ENCODE assay signal across 1 cellular context in the genomic region with DNA sequence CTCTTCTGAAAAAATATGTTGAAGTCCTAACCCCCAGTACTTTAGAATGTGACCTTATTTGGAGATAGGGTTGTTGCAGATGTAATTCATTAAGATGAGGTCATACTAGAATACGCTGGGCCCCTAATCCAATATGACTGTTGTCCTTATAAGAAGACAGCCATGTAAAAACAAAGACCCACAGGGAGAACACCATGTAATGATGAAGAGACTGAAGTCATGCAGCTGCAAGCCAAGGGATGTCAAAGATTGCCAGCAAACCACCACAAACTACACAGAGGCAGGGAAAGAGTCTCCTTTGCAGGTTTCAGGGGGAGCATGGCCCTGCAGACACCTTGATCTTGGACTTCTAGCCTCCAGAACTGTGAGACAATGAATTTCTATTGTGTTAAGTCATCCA.
TF ChIP-seq lines count a peak whose summit lies in the region.

No MANE protein-coding gene starts in this region.

TF ChIP-seq in HEK293, 187 proteins besides CTCF, POLR2A, EP300 and RAD21 (continued from another document and continues in another):
- TF ChIP-seq, protein P1, sequence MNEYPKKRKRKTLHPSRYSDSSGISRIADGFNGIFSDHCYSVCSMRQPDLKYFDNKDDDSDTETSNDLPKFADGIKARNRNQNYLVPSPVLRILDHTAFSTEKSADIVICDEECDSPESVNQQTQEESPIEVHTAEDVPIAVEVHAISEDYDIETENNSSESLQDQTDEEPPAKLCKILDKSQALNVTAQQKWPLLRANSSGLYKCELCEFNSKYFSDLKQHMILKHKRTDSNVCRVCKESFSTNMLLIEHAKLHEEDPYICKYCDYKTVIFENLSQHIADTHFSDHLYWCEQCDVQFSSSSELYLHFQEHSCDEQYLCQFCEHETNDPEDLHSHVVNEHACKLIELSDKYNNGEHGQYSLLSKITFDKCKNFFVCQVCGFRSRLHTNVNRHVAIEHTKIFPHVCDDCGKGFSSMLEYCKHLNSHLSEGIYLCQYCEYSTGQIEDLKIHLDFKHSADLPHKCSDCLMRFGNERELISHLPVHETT (tag by site-specific recombination; IDR thresholded peaks at IDR 0.05), result peak; percentile 76
- no peak for TF ChIP-seq FEZF1 (tag by site-specific recombination; IDR thresholded peaks at IDR 0.05)
- no peak for TF ChIP-seq ZNF138 (tag by site-specific recombination; IDR thresholded peaks at IDR 0.05; ENCODE audit: borderline replicate concordance)
- 0 out of 2 replicates have a peak, but pooled peaks have one; percentile 37 for TF ChIP-seq ZBTB20 (tag by site-specific recombination; IDR thresholded peaks at IDR 0.05)
- TF ChIP-seq ZNF302 (tag by site-specific recombination; IDR thresholded peaks at IDR 0.05; ENCODE audit: low read depth), result no peak
- TF ChIP-seq ZNF394 (tag by site-specific recombination; IDR thresholded peaks at IDR 0.05; ENCODE audit: borderline replicate concordance), result no peak
- TF ChIP-seq, protein P2, sequence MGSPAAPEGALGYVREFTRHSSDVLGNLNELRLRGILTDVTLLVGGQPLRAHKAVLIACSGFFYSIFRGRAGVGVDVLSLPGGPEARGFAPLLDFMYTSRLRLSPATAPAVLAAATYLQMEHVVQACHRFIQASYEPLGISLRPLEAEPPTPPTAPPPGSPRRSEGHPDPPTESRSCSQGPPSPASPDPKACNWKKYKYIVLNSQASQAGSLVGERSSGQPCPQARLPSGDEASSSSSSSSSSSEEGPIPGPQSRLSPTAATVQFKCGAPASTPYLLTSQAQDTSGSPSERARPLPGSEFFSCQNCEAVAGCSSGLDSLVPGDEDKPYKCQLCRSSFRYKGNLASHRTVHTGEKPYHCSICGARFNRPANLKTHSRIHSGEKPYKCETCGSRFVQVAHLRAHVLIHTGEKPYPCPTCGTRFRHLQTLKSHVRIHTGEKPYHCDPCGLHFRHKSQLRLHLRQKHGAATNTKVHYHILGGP (tag by site-specific recombination; IDR thresholded peaks at IDR 0.05), result no peak
- no peak for TF ChIP-seq ZNF311 (tag by site-specific recombination; IDR thresholded peaks at IDR 0.05; ENCODE audit: borderline replicate concordance)
- TF ChIP-seq ZNF23 (tag by site-specific recombination; IDR thresholded peaks at IDR 0.05; ENCODE audit: borderline replicate concordance), result no peak
- no peak for TF ChIP-seq ZNF175 (tag by site-specific recombination; IDR thresholded peaks at IDR 0.05)
- TF ChIP-seq, protein P3, sequence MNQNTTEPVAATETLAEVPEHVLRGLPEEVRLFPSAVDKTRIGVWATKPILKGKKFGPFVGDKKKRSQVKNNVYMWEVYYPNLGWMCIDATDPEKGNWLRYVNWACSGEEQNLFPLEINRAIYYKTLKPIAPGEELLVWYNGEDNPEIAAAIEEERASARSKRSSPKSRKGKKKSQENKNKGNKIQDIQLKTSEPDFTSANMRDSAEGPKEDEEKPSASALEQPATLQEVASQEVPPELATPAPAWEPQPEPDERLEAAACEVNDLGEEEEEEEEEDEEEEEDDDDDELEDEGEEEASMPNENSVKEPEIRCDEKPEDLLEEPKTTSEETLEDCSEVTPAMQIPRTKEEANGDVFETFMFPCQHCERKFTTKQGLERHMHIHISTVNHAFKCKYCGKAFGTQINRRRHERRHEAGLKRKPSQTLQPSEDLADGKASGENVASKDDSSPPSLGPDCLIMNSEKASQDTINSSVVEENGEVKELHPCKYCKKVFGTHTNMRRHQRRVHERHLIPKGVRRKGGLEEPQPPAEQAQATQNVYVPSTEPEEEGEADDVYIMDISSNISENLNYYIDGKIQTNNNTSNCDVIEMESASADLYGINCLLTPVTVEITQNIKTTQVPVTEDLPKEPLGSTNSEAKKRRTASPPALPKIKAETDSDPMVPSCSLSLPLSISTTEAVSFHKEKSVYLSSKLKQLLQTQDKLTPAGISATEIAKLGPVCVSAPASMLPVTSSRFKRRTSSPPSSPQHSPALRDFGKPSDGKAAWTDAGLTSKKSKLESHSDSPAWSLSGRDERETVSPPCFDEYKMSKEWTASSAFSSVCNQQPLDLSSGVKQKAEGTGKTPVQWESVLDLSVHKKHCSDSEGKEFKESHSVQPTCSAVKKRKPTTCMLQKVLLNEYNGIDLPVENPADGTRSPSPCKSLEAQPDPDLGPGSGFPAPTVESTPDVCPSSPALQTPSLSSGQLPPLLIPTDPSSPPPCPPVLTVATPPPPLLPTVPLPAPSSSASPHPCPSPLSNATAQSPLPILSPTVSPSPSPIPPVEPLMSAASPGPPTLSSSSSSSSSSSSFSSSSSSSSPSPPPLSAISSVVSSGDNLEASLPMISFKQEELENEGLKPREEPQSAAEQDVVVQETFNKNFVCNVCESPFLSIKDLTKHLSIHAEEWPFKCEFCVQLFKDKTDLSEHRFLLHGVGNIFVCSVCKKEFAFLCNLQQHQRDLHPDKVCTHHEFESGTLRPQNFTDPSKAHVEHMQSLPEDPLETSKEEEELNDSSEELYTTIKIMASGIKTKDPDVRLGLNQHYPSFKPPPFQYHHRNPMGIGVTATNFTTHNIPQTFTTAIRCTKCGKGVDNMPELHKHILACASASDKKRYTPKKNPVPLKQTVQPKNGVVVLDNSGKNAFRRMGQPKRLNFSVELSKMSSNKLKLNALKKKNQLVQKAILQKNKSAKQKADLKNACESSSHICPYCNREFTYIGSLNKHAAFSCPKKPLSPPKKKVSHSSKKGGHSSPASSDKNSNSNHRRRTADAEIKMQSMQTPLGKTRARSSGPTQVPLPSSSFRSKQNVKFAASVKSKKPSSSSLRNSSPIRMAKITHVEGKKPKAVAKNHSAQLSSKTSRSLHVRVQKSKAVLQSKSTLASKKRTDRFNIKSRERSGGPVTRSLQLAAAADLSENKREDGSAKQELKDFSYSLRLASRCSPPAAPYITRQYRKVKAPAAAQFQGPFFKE (tag by site-specific recombination; IDR thresholded peaks at IDR 0.05; ENCODE audit: borderline replicate concordance), result no peak
- TF ChIP-seq, protein P4, sequence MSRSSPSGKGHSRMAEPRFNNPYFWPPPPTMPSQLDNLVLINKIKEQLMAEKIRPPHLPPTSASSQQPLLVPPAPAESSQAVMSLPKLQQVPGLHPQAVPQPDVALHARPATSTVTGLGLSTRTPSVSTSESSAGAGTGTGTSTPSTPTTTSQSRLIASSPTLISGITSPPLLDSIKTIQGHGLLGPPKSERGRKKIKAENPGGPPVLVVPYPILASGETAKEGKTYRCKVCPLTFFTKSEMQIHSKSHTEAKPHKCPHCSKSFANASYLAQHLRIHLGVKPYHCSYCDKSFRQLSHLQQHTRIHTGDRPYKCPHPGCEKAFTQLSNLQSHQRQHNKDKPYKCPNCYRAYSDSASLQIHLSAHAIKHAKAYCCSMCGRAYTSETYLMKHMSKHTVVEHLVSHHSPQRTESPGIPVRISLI (tag by site-specific recombination; IDR thresholded peaks at IDR 0.05), result no peak
- TF ChIP-seq ZNF610 (tag by site-specific recombination; IDR thresholded peaks at IDR 0.05; ENCODE audit: borderline replicate concordance), result no peak
- no peak for TF ChIP-seq ZNF549 (tag by site-specific recombination; IDR thresholded peaks at IDR 0.05)
- TF ChIP-seq SP7 (tag by site-specific recombination; IDR thresholded peaks at IDR 0.05), result 0 out of 2 replicates have a peak, but pooled peaks have one; percentile 10
- TF ChIP-seq MYNN (tag by site-specific recombination; IDR thresholded peaks at IDR 0.05; ENCODE audit: borderline replicate concordance), result no peak
- no peak for TF ChIP-seq ZNF266 (tag by site-specific recombination; IDR thresholded peaks at IDR 0.05; ENCODE audit: low read depth)
- no peak for TF ChIP-seq ZNF677 (tag by site-specific recombination; IDR thresholded peaks at IDR 0.05)
- no peak for TF ChIP-seq ZFHX2 (tag by site-specific recombination; conservative IDR thresholded peaks at IDR 0.05)
- TF ChIP-seq ZBTB48 (tag by site-specific recombination; IDR thresholded peaks at IDR 0.05), result peak; percentile 38; the same call in 1 of the 2 replicates
- TF ChIP-seq, protein P5, sequence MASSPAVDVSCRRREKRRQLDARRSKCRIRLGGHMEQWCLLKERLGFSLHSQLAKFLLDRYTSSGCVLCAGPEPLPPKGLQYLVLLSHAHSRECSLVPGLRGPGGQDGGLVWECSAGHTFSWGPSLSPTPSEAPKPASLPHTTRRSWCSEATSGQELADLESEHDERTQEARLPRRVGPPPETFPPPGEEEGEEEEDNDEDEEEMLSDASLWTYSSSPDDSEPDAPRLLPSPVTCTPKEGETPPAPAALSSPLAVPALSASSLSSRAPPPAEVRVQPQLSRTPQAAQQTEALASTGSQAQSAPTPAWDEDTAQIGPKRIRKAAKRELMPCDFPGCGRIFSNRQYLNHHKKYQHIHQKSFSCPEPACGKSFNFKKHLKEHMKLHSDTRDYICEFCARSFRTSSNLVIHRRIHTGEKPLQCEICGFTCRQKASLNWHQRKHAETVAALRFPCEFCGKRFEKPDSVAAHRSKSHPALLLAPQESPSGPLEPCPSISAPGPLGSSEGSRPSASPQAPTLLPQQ (tag by site-specific recombination; IDR thresholded peaks at IDR 0.05), result peak; percentile 61; the same call in 1 of the 2 replicates
- TF ChIP-seq ZNF843 (tag by site-specific recombination; IDR thresholded peaks at IDR 0.05), result peak; percentile 45; the same call in 1 of the 2 replicates
- TF ChIP-seq, protein P6, sequence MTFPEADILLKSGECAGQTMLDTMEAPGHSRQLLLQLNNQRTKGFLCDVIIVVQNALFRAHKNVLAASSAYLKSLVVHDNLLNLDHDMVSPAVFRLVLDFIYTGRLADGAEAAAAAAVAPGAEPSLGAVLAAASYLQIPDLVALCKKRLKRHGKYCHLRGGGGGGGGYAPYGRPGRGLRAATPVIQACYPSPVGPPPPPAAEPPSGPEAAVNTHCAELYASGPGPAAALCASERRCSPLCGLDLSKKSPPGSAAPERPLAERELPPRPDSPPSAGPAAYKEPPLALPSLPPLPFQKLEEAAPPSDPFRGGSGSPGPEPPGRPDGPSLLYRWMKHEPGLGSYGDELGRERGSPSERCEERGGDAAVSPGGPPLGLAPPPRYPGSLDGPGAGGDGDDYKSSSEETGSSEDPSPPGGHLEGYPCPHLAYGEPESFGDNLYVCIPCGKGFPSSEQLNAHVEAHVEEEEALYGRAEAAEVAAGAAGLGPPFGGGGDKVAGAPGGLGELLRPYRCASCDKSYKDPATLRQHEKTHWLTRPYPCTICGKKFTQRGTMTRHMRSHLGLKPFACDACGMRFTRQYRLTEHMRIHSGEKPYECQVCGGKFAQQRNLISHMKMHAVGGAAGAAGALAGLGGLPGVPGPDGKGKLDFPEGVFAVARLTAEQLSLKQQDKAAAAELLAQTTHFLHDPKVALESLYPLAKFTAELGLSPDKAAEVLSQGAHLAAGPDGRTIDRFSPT (tag by site-specific recombination; IDR thresholded peaks at IDR 0.05), result no peak
- peak; percentile 34 for TF ChIP-seq ZNF366 (tag by site-specific recombination; conservative IDR thresholded peaks at IDR 0.05)
- TF ChIP-seq ZNF701 (tag by site-specific recombination; IDR thresholded peaks at IDR 0.05), result no peak
- TF ChIP-seq, protein P7, sequence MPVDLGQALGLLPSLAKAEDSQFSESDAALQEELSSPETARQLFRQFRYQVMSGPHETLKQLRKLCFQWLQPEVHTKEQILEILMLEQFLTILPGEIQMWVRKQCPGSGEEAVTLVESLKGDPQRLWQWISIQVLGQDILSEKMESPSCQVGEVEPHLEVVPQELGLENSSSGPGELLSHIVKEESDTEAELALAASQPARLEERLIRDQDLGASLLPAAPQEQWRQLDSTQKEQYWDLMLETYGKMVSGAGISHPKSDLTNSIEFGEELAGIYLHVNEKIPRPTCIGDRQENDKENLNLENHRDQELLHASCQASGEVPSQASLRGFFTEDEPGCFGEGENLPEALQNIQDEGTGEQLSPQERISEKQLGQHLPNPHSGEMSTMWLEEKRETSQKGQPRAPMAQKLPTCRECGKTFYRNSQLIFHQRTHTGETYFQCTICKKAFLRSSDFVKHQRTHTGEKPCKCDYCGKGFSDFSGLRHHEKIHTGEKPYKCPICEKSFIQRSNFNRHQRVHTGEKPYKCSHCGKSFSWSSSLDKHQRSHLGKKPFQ (tag by site-specific recombination; IDR thresholded peaks at IDR 0.05), result no peak
- TF ChIP-seq ZSCAN23 (tag by site-specific recombination; IDR thresholded peaks at IDR 0.05), result no peak
- no peak for TF ChIP-seq ZNF707 (tag by site-specific recombination; IDR thresholded peaks at IDR 0.05)
- no peak for TF ChIP-seq ZNF621 (tag by site-specific recombination; IDR thresholded peaks at IDR 0.05)
- TF ChIP-seq, protein P8, sequence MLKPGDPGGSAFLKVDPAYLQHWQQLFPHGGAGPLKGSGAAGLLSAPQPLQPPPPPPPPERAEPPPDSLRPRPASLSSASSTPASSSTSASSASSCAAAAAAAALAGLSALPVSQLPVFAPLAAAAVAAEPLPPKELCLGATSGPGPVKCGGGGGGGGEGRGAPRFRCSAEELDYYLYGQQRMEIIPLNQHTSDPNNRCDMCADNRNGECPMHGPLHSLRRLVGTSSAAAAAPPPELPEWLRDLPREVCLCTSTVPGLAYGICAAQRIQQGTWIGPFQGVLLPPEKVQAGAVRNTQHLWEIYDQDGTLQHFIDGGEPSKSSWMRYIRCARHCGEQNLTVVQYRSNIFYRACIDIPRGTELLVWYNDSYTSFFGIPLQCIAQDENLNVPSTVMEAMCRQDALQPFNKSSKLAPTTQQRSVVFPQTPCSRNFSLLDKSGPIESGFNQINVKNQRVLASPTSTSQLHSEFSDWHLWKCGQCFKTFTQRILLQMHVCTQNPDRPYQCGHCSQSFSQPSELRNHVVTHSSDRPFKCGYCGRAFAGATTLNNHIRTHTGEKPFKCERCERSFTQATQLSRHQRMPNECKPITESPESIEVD (tag by site-specific recombination; IDR thresholded peaks at IDR 0.05), result no peak
- TF ChIP-seq ZBTB8A (tag by site-specific recombination; IDR thresholded peaks at IDR 0.05), result no peak
- TF ChIP-seq ZNF2 (tag by site-specific recombination; IDR thresholded peaks at IDR 0.05), result no peak
- no peak for TF ChIP-seq ZNF560 (tag by site-specific recombination; IDR thresholded peaks at IDR 0.05; ENCODE audit: borderline replicate concordance)
- TF ChIP-seq ZEB2 (tag by site-specific recombination; IDR thresholded peaks at IDR 0.05), result peak; percentile 67; the same call in 1 of the 2 replicates
- no peak for TF ChIP-seq ZNF184 (tag by site-specific recombination; IDR thresholded peaks at IDR 0.05)
- TF ChIP-seq, protein P9, sequence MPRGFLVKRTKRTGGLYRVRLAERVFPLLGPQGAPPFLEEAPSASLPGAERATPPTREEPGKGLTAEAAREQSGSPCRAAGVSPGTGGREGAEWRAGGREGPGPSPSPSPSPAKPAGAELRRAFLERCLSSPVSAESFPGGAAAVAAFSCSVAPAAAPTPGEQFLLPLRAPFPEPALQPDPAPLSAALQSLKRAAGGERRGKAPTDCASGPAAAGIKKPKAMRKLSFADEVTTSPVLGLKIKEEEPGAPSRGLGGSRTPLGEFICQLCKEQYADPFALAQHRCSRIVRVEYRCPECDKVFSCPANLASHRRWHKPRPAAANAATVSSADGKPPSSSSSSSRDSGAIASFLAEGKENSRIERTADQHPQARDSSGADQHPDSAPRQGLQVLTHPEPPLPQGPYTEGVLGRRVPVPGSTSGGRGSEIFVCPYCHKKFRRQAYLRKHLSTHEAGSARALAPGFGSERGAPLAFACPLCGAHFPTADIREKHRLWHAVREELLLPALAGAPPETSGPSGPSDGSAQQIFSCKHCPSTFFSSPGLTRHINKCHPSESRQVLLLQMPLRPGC (tag by site-specific recombination; IDR thresholded peaks at IDR 0.05), result no peak; the same call in 1 of the 2 replicates
- no peak for TF ChIP-seq OVOL3 (tag by site-specific recombination; IDR thresholded peaks at IDR 0.05)
- no peak for TF ChIP-seq ZNF529 (tag by site-specific recombination; IDR thresholded peaks at IDR 0.05; ENCODE audit: insufficient replicate concordance)
- TF ChIP-seq, protein P10, sequence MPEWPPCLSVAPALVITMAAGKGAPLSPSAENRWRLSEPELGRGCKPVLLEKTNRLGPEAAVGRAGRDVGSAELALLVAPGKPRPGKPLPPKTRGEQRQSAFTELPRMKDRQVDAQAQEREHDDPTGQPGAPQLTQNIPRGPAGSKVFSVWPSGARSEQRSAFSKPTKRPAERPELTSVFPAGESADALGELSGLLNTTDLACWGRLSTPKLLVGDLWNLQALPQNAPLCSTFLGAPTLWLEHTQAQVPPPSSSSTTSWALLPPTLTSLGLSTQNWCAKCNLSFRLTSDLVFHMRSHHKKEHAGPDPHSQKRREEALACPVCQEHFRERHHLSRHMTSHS (tag by site-specific recombination; IDR thresholded peaks at IDR 0.05), result no peak
- TF ChIP-seq ZNF133 (tag by site-specific recombination; IDR thresholded peaks at IDR 0.05), result no peak
